Comparison of ENCODE assay signal across 10 cellular contexts in genomic region chr5:119332978-119333401, GRCh38. TPM values are rescaled to one million over a fixed set of nuclear protein-coding genes. Genes with fewer than 3 reads are reported as not detected.
DNase-seq lines count a peak whose midpoint lies in the region; ATAC-seq, FAIRE-seq and TF ChIP-seq lines count a peak whose summit lies in the region.
"Had no signal": no experiment of that assay in that cellular context is flagged by ENCODE, and none has a peak within 500 bp of the region (broad histone marks: within the 10 kb centered on the region; RNA-seq: fewer than 3 reads in every experiment).

No MANE protein-coding gene starts in this region.

- H3K27me3 Mint-ChIP-seq in mesothelial cell of epicardium (ENCODE audit: low read depth), result no peaks in the 10 kb centered on the region

- peak; percentile 39 for ATAC-seq in GM21576 (IDR thresholded peaks at IDR 0.05; ENCODE audit: unreplicated experiment)
- ATAC-seq in HG03571 (IDR thresholded peaks at IDR 0.05; ENCODE audit: unreplicated experiment), result no peak
- ATAC-seq: left lobe of liver had no signal

- DNase-seq in GM18507 (ENCODE audit: extremely low spot score, insufficient read length, low read depth), result no peak
- DNase-seq in mesothelial cell of epicardium (ENCODE audit: low spot score in 2 of 2, unreplicated experiment in 2 of 2), result no peak
- no peak for DNase-seq in caudate nucleus (lab: John Stamatoyannopoulos, UW)
- DNase-seq in mucosa of gallbladder (ENCODE audit: low spot score), result no peak
- DNase-seq in NCI-H2029 treated with DMSO at 0.1 percent for 48 hours (lab: John Stamatoyannopoulos, UW), result no peak

- no peaks in the 10 kb centered on the region for H3K9me3 ChIP-seq in KOPT-K1 (ENCODE audit: insufficient read depth, low read length, poor library complexity, severe bottlenecking)

- peaks cover 60% of the 10 kb centered on the region for H3K4me1 Mint-ChIP-seq in mesothelial cell of epicardium

- H3K27ac ChIP-seq in KOPT-K1 (ENCODE audit: low read depth, low read length, poor library complexity, severe bottlenecking) (peak overlapping the region; percentile 95), caudate nucleus (ENCODE audit: low read depth, low read length) (no peak overlapping the region)

- H3K36me3 Mint-ChIP-seq in mesothelial cell of epicardium, result no peaks in the 10 kb centered on the region

- TF ChIP-seq CTCF in mesothelial cell of epicardium (IDR thresholded peaks at IDR 0.05; ENCODE audit: unreplicated experiment), result no peak

- no peaks in the 10 kb centered on the region; the same call in 1 of the 2 replicates for H3K36me3 ChIP-seq in KOPT-K1 (ENCODE audit: insufficient read depth, low read length)

- H3K4me3 Mint-ChIP-seq in mesothelial cell of epicardium, result no peak overlapping the region

- peak; percentile 78 for FAIRE-seq in GM18507 (lab: Jason Lieb, UNC)
- FAIRE-seq: TTC549 had no signal

- peak overlapping the region; percentile 93 for H3K27ac Mint-ChIP-seq in mesothelial cell of epicardium

- H3K9me3 Mint-ChIP-seq in mesothelial cell of epicardium, result no peaks in the 10 kb centered on the region

RNA-seq across cellular contexts. Expression of gene TNFAIP8, which starts 22.8 kb away (rescaled TPM):
- 26.5 to 33.3 TPM (median 28.6 TPM) in 3 replicates for total RNA-seq in mesothelial cell of epicardium
- total RNA-seq in mucosa of gallbladder, result 17.1 TPM
